In genomic region chr14:49594347-49595089, GRCh38 we compare ENCODE assay signal across 8 cellular contexts. TPM values are rescaled to one million over a fixed set of nuclear protein-coding genes. Genes with fewer than 3 reads are reported as not detected.
DNase-seq lines count a peak whose midpoint lies in the region; ATAC-seq and TF ChIP-seq lines count a peak whose summit lies in the region.

No MANE protein-coding gene starts in this region.

- intact Hi-C loops in posterior vena cava (cut with DNase I): no loop called here

- peak overlapping the region; percentile 25 for H3K4me3 Mint-ChIP-seq in mesothelial cell of epicardium

- peak overlapping the region; percentile 87 for H3K27ac Mint-ChIP-seq in mesothelial cell of epicardium

- peaks cover 38% of the 10 kb centered on the region for H3K4me1 Mint-ChIP-seq in mesothelial cell of epicardium

- TF ChIP-seq CTCF in GM10248 (IDR thresholded peaks at IDR 0.05; ENCODE audit: control extremely low read depth, extremely low read depth, low read depth, missing control alignments) (no peak), cardiac fibroblast (IDR thresholded peaks at IDR 0.05; ENCODE audit: low read depth, low read length) (no peak), mesothelial cell of epicardium (IDR thresholded peaks at IDR 0.05; ENCODE audit: unreplicated experiment) (no peak)

- H3K4me3 ChIP-seq in cardiac fibroblast (replicated peaks in 1 of 2; ENCODE audit: low read depth in 2 of 2, low read length in 2 of 2): peak overlapping the region in 1 of 2 donors; percentile 15

- no peaks in the 10 kb centered on the region for H3K36me3 Mint-ChIP-seq in mesothelial cell of epicardium

- POLR2A ChIA-PET in GM10248 (lab: Yijun Ruan, JAX): interaction anchor here (1.4 kb wide), 1 partner anchor 9 kb away, joined by 8 read pairs; the partner anchor contains the start of gene RPS29

- ATAC-seq in HG02938 (IDR thresholded peaks at IDR 0.05; ENCODE audit: unreplicated experiment): peak; percentile 25

- CTCF ChIA-PET in GM10248 (lab: Yijun Ruan, JAX): interaction anchor here (1.5 to 2.5 kb wide), 3 partner anchors 8 to 258 kb away, joined by 4 to 26 read pairs (median 6); partner anchors contain the start of genes NEMF and RPS29

- H3K9me3 Mint-ChIP-seq in mesothelial cell of epicardium: no peaks in the 10 kb centered on the region

- peak; percentile 41 for DNase-seq in GM10248 (ENCODE audit: extremely low spot score)
- DNase-seq in cardiac fibroblast (ENCODE audit: low read depth in 2 of 2): peak; percentile 56 to 83
- DNase-seq in mesothelial cell of epicardium (ENCODE audit: low spot score in 2 of 2, unreplicated experiment in 2 of 2): no peak
- no peak for DNase-seq in islet precursor cell
- no peak for DNase-seq in posterior vena cava (ENCODE audit: low spot score)
- DNase-seq in NCI-H2227 (lab: John Stamatoyannopoulos, UW; ENCODE audit: unreplicated experiment): no peak
- DNase-seq in NCI-H526 treated with DMSO at 0.1 percent for 48 hours (lab: John Stamatoyannopoulos, UW): no peak

- H3K27me3 Mint-ChIP-seq in mesothelial cell of epicardium (ENCODE audit: low read depth): no peaks in the 10 kb centered on the region

RNA-seq across cellular contexts. Expression of gene LRR1, which starts 4.2 kb away (rescaled TPM):
- total RNA-seq in mesothelial cell of epicardium (8.8 to 10.9 TPM (median 9.2 TPM) in 3 replicates), posterior vena cava (1 to 10 TPM; 7.1 to 8.5 TPM)

RNA-seq across cellular contexts. Expression of gene RPS29, which starts 8.3 kb away (rescaled TPM):
- total RNA-seq in mesothelial cell of epicardium (1,338 to 1,394 TPM (median 1,392 TPM) in 3 replicates), posterior vena cava (1,000 to 10,000 TPM; 1,012 to 1,062 TPM)

RNA-seq across cellular contexts. Expression of gene RPL36AL, which starts 25.9 kb away (rescaled TPM):
- total RNA-seq in mesothelial cell of epicardium (148 to 149 TPM (median 149 TPM) in 3 replicates), posterior vena cava (100 to 1,000 TPM; 130 to 144 TPM)

RNA-seq across cellular contexts. Expression of gene MGAT2, which starts 26.1 kb away (rescaled TPM):
- total RNA-seq in mesothelial cell of epicardium: 18.7 to 20.3 TPM (median 19.2 TPM) in 3 replicates
- 10 to 100 TPM; 33.0 to 34.4 TPM for total RNA-seq in posterior vena cava

RNA-seq across cellular contexts. Expression of gene DNAAF2, which starts 40.5 kb away (rescaled TPM):
- total RNA-seq in mesothelial cell of epicardium: 10.8 to 11.8 TPM (median 11.5 TPM) in 3 replicates
- 1 to 10 TPM; 4.3 to 6.1 TPM for total RNA-seq in posterior vena cava

Comparison
In these comparisons a context has a peak if more than half of its experiments do, and no peak if none do; other contexts are left out.
1. DNase-seq: peak in GM10248 (single experiment) and cardiac fibroblast (2 of 2); none in mesothelial cell of epicardium (0 of 2), islet precursor cell (single experiment), posterior vena cava (single experiment), NCI-H2227 (single experiment) and NCI-H526 treated with DMSO at 0.1 percent for 48 hours (single experiment).